27 cellular contexts compared by ENCODE assay signal in genomic region chr2:576292-576691, GRCh38.
"Had no signal": no experiment of that assay in that cellular context is flagged by ENCODE, and none has a peak within 500 bp of the region (broad histone marks: within the 10 kb centered on the region; RNA-seq: fewer than 3 reads in every experiment).

No MANE protein-coding gene starts in this region.

- ATAC-seq: stimulated activated effector memory CD8-positive, alpha-beta T cell treated with anti-CD3 and anti-CD28 coated beads, Interleukin-12 subunit alpha, Interleukin-12 subunit beta, amount 100 ng/mL, for 72 hours; stimulated activated memory B cell treated with anti-CD40 and anti-IgM and Interleukin-4, amounts not matched to agents 10 μg/mL and 1 μg/mL and 100 μg/mL, for 72 hours; stimulated activated naive B cell treated with anti-CD40 and anti-IgM and Interleukin-4, amounts not matched to agents 10 μg/mL and 1 μg/mL and 100 μg/mL, for 72 hours; stimulated activated naive CD8-positive, alpha-beta T cell treated with anti-CD3 and anti-CD28 coated beads, Interleukin-15, amount 100 ng/mL, for 72 hours; stimulated activated naive CD8-positive, alpha-beta T cell treated with anti-CD3 and anti-CD28 coated beads, Interleukin-15, Interleukin-2, amounts not matched to agents 100 U/mL and 50 U/mL, for 24 hours; upper lobe of right lung had no signal

- H3K36me3 ChIP-seq: stomach, suprapubic skin, thoracic aorta, thyroid gland, tibial artery, tibial nerve, transverse colon, upper lobe of left lung, upper lobe of right lung, uterus, vagina had no signal

- H3K4me1 ChIP-seq: stomach, suprapubic skin, testis, thyroid gland, tibial artery, tibial nerve, transverse colon, upper lobe of left lung, upper lobe of right lung, uterus, vagina had no signal

- H3K27me3 ChIP-seq: testis, thyroid gland, tibial nerve, transverse colon, upper lobe of left lung, upper lobe of right lung, uterus, vagina had no signal

- H3K9me3 ChIP-seq: suprapubic skin, testis, thyroid gland, upper lobe of right lung, vagina had no signal

- H3K4me3 ChIP-seq: stomach, suprapubic skin, testis, thoracic aorta, thyroid gland, tibial artery, tibial nerve, transverse colon, upper lobe of left lung, upper lobe of right lung, uterus, vagina had no signal

- DNase-seq: stimulated activated CD4-positive, alpha-beta T cell treated with anti-CD3 and anti-CD28 coated beads, Interleukin-2, amount 100 ng/mL, for 48 hours; stimulated activated CD4-positive, alpha-beta T cell treated with anti-CD3 and anti-CD28 coated beads, Interleukin-4, amount 100 ng/mL, for 1 hour; stimulated activated CD4-positive, alpha-beta T cell treated with anti-CD3 and anti-CD28 coated beads, Interleukin-4, amount 100 ng/mL, for 24 hours; stimulated activated CD4-positive, alpha-beta T cell treated with anti-CD3 and anti-CD28 coated beads, Interleukin-4, amount 100 ng/mL, for 4 hours; stimulated activated CD8-positive, alpha-beta memory T cell treated with anti-CD3 and anti-CD28 coated beads, Interleukin-4, amount 100 ng/mL, for 48 hours; stimulated activated naive B cell treated with anti-CD40 and anti-IgM and Interleukin-4, amounts not matched to agents 10 μg/mL and 1 μg/mL and 100 μg/mL, for 72 hours; stimulated activated naive CD4-positive, alpha-beta T cell; stimulated activated naive CD4-positive, alpha-beta T cell treated with Interleukin-2 at 50 U/mL for 16 hours; stimulated activated naive CD8-positive, alpha-beta T cell treated with anti-CD3 and anti-CD28 coated beads, Interleukin-15, amount 100 ng/mL, for 72 hours; stimulated activated naive CD8-positive, alpha-beta T cell treated with anti-CD3 and anti-CD28 coated beads, Interleukin-15, Interleukin-2, amounts not matched to agents 100 U/mL and 50 U/mL, for 24 hours; stomach; substantia nigra; testis; thyroid gland; tibial artery; transverse colon; trophoblast cell; upper lobe of left lung; upper lobe of right lung had no signal

- H3K27ac ChIP-seq: stomach, suprapubic skin, testis, thoracic aorta, thyroid gland, tibial artery, tibial nerve, transverse colon, upper lobe of left lung, upper lobe of right lung, uterus, vagina had no signal

- FAIRE-seq: urothelium cell line had no signal
